Comparison of ENCODE assay signal across 1 cellular context in genomic region chr10:26860542-26861325, GRCh38.
TF ChIP-seq lines count a peak whose summit lies in the region.

Gene ABI1 (minus strand): TSS chr10:26860958. CDS start chr10:26860863, 95 bp downstream.

TF ChIP-seq in K562, 482 proteins besides CTCF, POLR2A, EP300 and RAD21 (continued from another document and continues in another):
- TF ChIP-seq NKRF (IDR thresholded peaks at IDR 0.05; ENCODE audit: borderline replicate concordance), result peak; percentile 72
- no peak for TF ChIP-seq RBM25 (IDR thresholded peaks at IDR 0.05; ENCODE audit: low read depth, low read length, severe bottlenecking)
- TF ChIP-seq, protein P1, sequence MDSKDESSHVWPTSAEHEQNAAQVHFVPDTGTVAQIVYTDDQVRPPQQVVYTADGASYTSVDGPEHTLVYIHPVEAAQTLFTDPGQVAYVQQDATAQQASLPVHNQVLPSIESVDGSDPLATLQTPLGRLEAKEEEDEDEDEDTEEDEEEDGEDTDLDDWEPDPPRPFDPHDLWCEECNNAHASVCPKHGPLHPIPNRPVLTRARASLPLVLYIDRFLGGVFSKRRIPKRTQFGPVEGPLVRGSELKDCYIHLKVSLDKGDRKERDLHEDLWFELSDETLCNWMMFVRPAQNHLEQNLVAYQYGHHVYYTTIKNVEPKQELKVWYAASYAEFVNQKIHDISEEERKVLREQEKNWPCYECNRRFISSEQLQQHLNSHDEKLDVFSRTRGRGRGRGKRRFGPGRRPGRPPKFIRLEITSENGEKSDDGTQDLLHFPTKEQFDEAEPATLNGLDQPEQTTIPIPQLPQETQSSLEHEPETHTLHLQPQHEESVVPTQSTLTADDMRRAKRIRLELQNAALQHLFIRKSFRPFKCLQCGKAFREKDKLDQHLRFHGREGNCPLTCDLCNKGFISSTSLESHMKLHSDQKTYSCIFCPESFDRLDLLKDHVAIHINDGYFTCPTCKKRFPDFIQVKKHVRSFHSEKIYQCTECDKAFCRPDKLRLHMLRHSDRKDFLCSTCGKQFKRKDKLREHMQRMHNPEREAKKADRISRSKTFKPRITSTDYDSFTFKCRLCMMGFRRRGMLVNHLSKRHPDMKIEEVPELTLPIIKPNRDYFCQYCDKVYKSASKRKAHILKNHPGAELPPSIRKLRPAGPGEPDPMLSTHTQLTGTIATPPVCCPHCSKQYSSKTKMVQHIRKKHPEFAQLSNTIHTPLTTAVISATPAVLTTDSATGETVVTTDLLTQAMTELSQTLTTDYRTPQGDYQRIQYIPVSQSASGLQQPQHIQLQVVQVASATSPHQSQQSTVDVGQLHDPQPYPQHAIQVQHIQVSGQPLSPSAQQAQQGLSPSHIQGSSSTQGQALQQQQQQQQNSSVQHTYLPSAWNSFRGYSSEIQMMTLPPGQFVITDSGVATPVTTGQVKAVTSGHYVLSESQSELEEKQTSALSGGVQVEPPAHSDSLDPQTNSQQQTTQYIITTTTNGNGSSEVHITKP (IDR thresholded peaks at IDR 0.05; ENCODE audit: partially characterized antibody), result peak; percentile 56
- TF ChIP-seq PRMT5 (CRISPR knock-in tag; IDR thresholded peaks at IDR 0.05), result no peak
- TF ChIP-seq TSHZ1 (CRISPR knock-in tag; IDR thresholded peaks at IDR 0.05), result no peak
- TF ChIP-seq CHD2 (IDR thresholded peaks at IDR 0.05; ENCODE audit: low read depth, low read length), result peak; percentile 96
- no peak for TF ChIP-seq ESRRB (CRISPR knock-in tag; IDR thresholded peaks at IDR 0.05; ENCODE audit: borderline replicate concordance)
- TF ChIP-seq ZFP30 (CRISPR knock-in tag; IDR thresholded peaks at IDR 0.05; ENCODE audit: borderline replicate concordance), result no peak
- TF ChIP-seq E2F4 (CRISPR knock-in tag; IDR thresholded peaks at IDR 0.05; ENCODE audit: low read depth), result no peak
- TF ChIP-seq SMARCA5 (IDR thresholded peaks at IDR 0.05), result no peak
- no peak for TF ChIP-seq ZBTB7A (IDR thresholded peaks at IDR 0.05; ENCODE audit: borderline replicate concordance, control insufficient read depth, low read depth, low read length)
- no peak for TF ChIP-seq SREBF1 (IDR thresholded peaks at IDR 0.05; ENCODE audit: borderline replicate concordance, low read depth, low read length)
- peak; percentile 95 for TF ChIP-seq ZBTB1 (CRISPR knock-in tag; IDR thresholded peaks at IDR 0.05; ENCODE audit: borderline replicate concordance, low read depth)
- no peak for TF ChIP-seq RFX7 (CRISPR knock-in tag; IDR thresholded peaks at IDR 0.05)
- TF ChIP-seq HLTF (IDR thresholded peaks at IDR 0.05), result no peak
- TF ChIP-seq, protein P2, sequence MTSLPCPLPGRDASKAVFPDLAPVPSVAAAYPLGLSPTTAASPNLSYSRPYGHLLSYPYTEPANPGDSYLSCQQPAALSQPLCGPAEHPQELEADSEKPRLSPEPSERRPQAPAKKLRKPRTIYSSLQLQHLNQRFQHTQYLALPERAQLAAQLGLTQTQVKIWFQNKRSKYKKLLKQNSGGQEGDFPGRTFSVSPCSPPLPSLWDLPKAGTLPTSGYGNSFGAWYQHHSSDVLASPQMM (CRISPR knock-in tag; IDR thresholded peaks at IDR 0.05), result no peak
- no peak for TF ChIP-seq CBFB (CRISPR knock-in tag; IDR thresholded peaks at IDR 0.05)
- TF ChIP-seq PHTF2 (CRISPR knock-in tag; IDR thresholded peaks at IDR 0.05), result no peak
- TF ChIP-seq HINFP (tag; conservative IDR thresholded peaks at IDR 0.05; ENCODE audit: low read depth), result peak; percentile 75
- TF ChIP-seq ZC3H8 (IDR thresholded peaks at IDR 0.05), result no peak
- no peak for TF ChIP-seq KAT8 (IDR thresholded peaks at IDR 0.05; ENCODE audit: low read depth)
- no peak for TF ChIP-seq RAD51 (IDR thresholded peaks at IDR 0.05; ENCODE audit: borderline replicate concordance, low read depth)
- TF ChIP-seq REST (CRISPR knock-in tag; IDR thresholded peaks at IDR 0.05; ENCODE audit: low read depth), result no peak
- no peak for TF ChIP-seq DDX20 (tag; IDR thresholded peaks at IDR 0.05; ENCODE audit: low read depth)
- no peak for TF ChIP-seq TCFL5 (CRISPR knock-in tag; conservative IDR thresholded peaks at IDR 0.05)
- TF ChIP-seq CREB1 (IDR thresholded peaks at IDR 0.05), result peak; percentile 43; the same call in 1 of the 2 replicates
- TF ChIP-seq CREB1 (CRISPR knock-in tag; IDR thresholded peaks at IDR 0.05), result peak; percentile 45; the same call in 1 of the 2 replicates
- TF ChIP-seq RBM39 (optimal IDR thresholded peaks at IDR 0.05; ENCODE audit: low read depth, low read length), result no peak
- TF ChIP-seq HDAC6 (IDR thresholded peaks at IDR 0.05; ENCODE audit: low read depth, low read length), result no peak
- TF ChIP-seq CXXC5 (CRISPR knock-in tag; IDR thresholded peaks at IDR 0.05), result peak; percentile 25
- no peak for TF ChIP-seq DMBX1 (CRISPR knock-in tag; IDR thresholded peaks at IDR 0.05; ENCODE audit: borderline replicate concordance)
- no peak for TF ChIP-seq PTBP1 (IDR thresholded peaks at IDR 0.05; ENCODE audit: low read depth, low read length)
- TF ChIP-seq HMBOX1 (IDR thresholded peaks at IDR 0.05), result no peak
- no peak for TF ChIP-seq SETDB1 (IDR thresholded peaks at IDR 0.05; ENCODE audit: low read length)
- no peak for TF ChIP-seq FOXP4 (CRISPR knock-in tag; IDR thresholded peaks at IDR 0.05; ENCODE audit: borderline replicate concordance)
- TF ChIP-seq MYC (IDR thresholded peaks at IDR 0.05; ENCODE audit: low read depth, low read length), result peak; percentile 50; the same call in 1 of the 2 replicates
- TF ChIP-seq MYC (CRISPR knock-in tag; IDR thresholded peaks at IDR 0.05; ENCODE audit: borderline replicate concordance, low read depth), result no peak
- TF ChIP-seq, protein P3, sequence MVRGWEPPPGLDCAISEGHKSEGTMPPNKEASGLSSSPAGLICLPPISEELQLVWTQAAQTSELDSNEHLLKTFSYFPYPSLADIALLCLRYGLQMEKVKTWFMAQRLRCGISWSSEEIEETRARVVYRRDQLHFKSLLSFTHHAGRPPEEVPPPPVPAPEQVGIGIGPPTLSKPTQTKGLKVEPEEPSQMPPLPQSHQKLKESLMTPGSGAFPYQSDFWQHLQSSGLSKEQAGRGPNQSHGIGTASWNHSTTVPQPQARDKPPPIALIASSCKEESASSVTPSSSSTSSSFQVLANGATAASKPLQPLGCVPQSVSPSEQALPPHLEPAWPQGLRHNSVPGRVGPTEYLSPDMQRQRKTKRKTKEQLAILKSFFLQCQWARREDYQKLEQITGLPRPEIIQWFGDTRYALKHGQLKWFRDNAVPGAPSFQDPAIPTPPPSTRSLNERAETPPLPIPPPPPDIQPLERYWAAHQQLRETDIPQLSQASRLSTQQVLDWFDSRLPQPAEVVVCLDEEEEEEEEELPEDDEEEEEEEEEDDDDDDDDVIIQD (CRISPR knock-in tag; IDR thresholded peaks at IDR 0.05), result no peak
- no peak for TF ChIP-seq BRD4 (IDR thresholded peaks at IDR 0.05)
- peak; percentile 59; the same call in 1 of the 2 replicates for TF ChIP-seq SPI1 (IDR thresholded peaks at IDR 0.05; ENCODE audit: borderline replicate concordance, low read depth, low read length)
- no peak for TF ChIP-seq MEF2D (tag; conservative IDR thresholded peaks at IDR 0.05; ENCODE audit: low read depth)
- TF ChIP-seq ZNF584 (CRISPR knock-in tag; IDR thresholded peaks at IDR 0.05; ENCODE audit: low read depth), result no peak
